Comparison of ENCODE assay signal across 14 cellular contexts in the genomic region with DNA sequence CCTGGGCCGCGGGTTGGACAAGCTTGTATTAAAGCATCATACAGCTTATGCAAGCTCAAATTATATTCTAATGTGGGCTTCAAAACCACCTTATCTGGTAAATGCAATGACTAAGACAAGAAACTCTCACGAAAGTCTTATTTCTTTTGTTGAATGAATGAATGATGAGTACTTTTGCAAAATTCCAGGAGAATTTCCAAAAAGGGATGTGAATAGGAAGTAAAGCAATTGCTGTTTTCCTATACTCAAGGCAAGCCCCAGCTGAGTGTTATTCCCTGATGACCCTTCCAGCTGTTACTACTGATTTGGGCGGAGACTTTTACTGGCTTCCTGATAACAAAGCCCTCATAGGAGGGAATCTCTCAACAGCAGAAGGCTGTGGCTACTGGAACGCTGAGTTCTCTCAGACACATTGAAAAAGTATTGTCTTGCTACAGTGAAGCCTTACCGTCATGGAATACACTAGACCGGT.
DNase-seq lines count a peak whose midpoint lies in the region; ATAC-seq and TF ChIP-seq lines count a peak whose summit lies in the region.
"Had no signal": no experiment of that assay in that cellular context is flagged by ENCODE, and none has a peak within 500 bp of the region (broad histone marks: within the 10 kb centered on the region; RNA-seq: fewer than 3 reads in every experiment).

No MANE protein-coding gene starts in this region.

- no peaks in the 10 kb centered on the region for H3K79me2 ChIP-seq in Karpas-422 (ENCODE audit: low read length)
- H3K79me2 ChIP-seq in PC-9 (ENCODE audit: low read depth): no peaks in the 10 kb centered on the region

- CTCF ChIA-PET in A673 (lab: Charles Lee): interaction anchor here (1.0 to 1.2 kb wide), 5 partner anchors 442 to 1496 kb away, joined by 3 to 25 read pairs (median 3); no protein-coding TSS in a partner anchor
- CTCF ChIA-PET in PC-9 (lab: Charles Lee): interaction anchor here (0.9 to 1.6 kb wide), 3 partner anchors 133 to 450 kb away, joined by 9 to 13 read pairs (median 12); no protein-coding TSS in a partner anchor

- no peaks in the 10 kb centered on the region for H3K9me3 ChIP-seq in A673 (ENCODE audit: low read depth, low read length, poor library complexity, severe bottlenecking)
- no peaks in the 10 kb centered on the region for H3K9me3 ChIP-seq in right lobe of liver
- no peaks in the 10 kb centered on the region for H3K9me3 ChIP-seq in Karpas-422 (ENCODE audit: low read length)
- no peaks in the 10 kb centered on the region for H3K9me3 ChIP-seq in PC-9 (ENCODE audit: insufficient read depth, low read depth)
- H3K9me3 ChIP-seq: HAP-1 had no signal

- no peaks in the 10 kb centered on the region for H3K36me3 ChIP-seq in A673 (ENCODE audit: insufficient read depth, low read length, poor library complexity, severe bottlenecking)
- no peaks in the 10 kb centered on the region for H3K36me3 ChIP-seq in right lobe of liver
- H3K36me3 ChIP-seq in Karpas-422 (ENCODE audit: insufficient read depth, low read length): no peaks in the 10 kb centered on the region
- H3K36me3 ChIP-seq in PC-9 (ENCODE audit: low read depth): no peaks in the 10 kb centered on the region
- H3K36me3 ChIP-seq: HAP-1 had no signal

- H3K27ac ChIP-seq in A673 (ENCODE audit: low read depth, low read length, poor library complexity, severe bottlenecking): no peak overlapping the region
- H3K27ac ChIP-seq in right lobe of liver: no peak overlapping the region
- H3K27ac ChIP-seq in Karpas-422 (ENCODE audit: low read length): no peak overlapping the region
- H3K27ac ChIP-seq in PC-9: no peak overlapping the region
- H3K27ac ChIP-seq: epithelial cell of prostate, VCaP had no signal

- TF ChIP-seq CTCF in A673 (conservative IDR thresholded peaks at IDR 0.05; ENCODE audit: low read depth, low read length): no peak
- TF ChIP-seq CTCF in right lobe of liver (IDR thresholded peaks at IDR 0.05): no peak
- no peak for TF ChIP-seq CTCF in PC-9 (conservative IDR thresholded peaks at IDR 0.05)

- no peak overlapping the region for H3K9ac ChIP-seq in Karpas-422 (ENCODE audit: low read length)

- H3K4me1 ChIP-seq in A673 (ENCODE audit: insufficient read depth, low read length, poor library complexity, severe bottlenecking): no peaks in the 10 kb centered on the region
- H3K4me1 ChIP-seq in right lobe of liver: no peaks in the 10 kb centered on the region
- peaks cover 7% of the 10 kb centered on the region; the same call in 1 of the 2 replicates for H3K4me1 ChIP-seq in Karpas-422 (ENCODE audit: low read length)
- no peaks in the 10 kb centered on the region for H3K4me1 ChIP-seq in PC-9 (replicated peaks; ENCODE audit: insufficient read depth)
- H3K4me1 ChIP-seq: HAP-1 had no signal

- ATAC-seq in right lobe of liver (peak in 3 of 4 donors; percentile 29 to 59 (median 54)), GM21526 (IDR thresholded peaks at IDR 0.05; ENCODE audit: low FRiP score, unreplicated experiment) (no peak), GM19035 (IDR thresholded peaks at IDR 0.05; ENCODE audit: unreplicated experiment) (no peak)

- POLR2A ChIA-PET in A673 (lab: Charles Lee; ENCODE audit: low non-redundant PET): no interaction called here
- POLR2A ChIA-PET in PC-9 (lab: Charles Lee; ENCODE audit: unreplicated experiment): interaction anchor here (0.7 kb wide), 1 partner anchor 900 kb away, joined by 3 read pairs; no protein-coding TSS in a partner anchor

- H3K9me2 ChIP-seq in Karpas-422 (replicated peaks; ENCODE audit: insufficient read depth, low read length) (no peaks in the 10 kb centered on the region), PC-9 (ENCODE audit: insufficient read depth) (no peaks in the 10 kb centered on the region)

- H3K4me3 ChIP-seq in A673 (ENCODE audit: low read depth, low read length, poor library complexity, severe bottlenecking) (no peak overlapping the region), right lobe of liver (no peak overlapping the region), Karpas-422 (ENCODE audit: low read length) (no peak overlapping the region), PC-9 (no peak overlapping the region)
- H3K4me3 ChIP-seq: GM12878, HAP-1 had no signal

- no peaks in the 10 kb centered on the region for H3F3A ChIP-seq in PC-9 (ENCODE audit: insufficient read depth, low read depth)

- H3K4me2 ChIP-seq in Karpas-422 (ENCODE audit: low read depth, low read length, poor library complexity, severe bottlenecking) (no peak overlapping the region), PC-9 (no peak overlapping the region)

- DNase-seq in A673 (ENCODE audit: low spot score) (peak; percentile 11), NCI-H69 (lab: John Stamatoyannopoulos, UW) (peak; percentile 74), dermis blood vessel endothelial cell (peak; percentile 9), right lobe of liver (no peak), Karpas-422 (no peak), PC-9 (no peak)
- DNase-seq: activated CD8-positive, alpha-beta memory T cell treated with anti-CD3 and anti-CD28 coated beads for 24 hours; cortex of kidney had no signal

- 29% methylated on average over 7 of the region's 7 CpGs for WGBS in right lobe of liver (ENCODE audit: insufficient coverage, low coverage, low lambda C conversion rate, missing lambda C conversion rate)

- H2AFZ ChIP-seq in Karpas-422 (ENCODE audit: low read length) (no peak overlapping the region), PC-9 (no peak overlapping the region)

- intact Hi-C loops in A673 (cut with micrococcal nuclease; ENCODE audit: unreplicated experiment) (loop anchor here (1.0 to 5.0 kb wide), 3 partner anchors 190 to 465 kb away; no protein-coding TSS in a partner anchor), right lobe of liver (cut with DNase I) (loop anchor here in 1 of 2 donors (5.0 kb wide), 1 partner anchor 450 kb away; no protein-coding TSS in a partner anchor), PC-9 (cut with micrococcal nuclease; ENCODE audit: unreplicated experiment) (loop anchor here (1.0 to 10.0 kb wide), 5 partner anchors 68 to 1968 kb away; no protein-coding TSS in a partner anchor)

- H4K20me1 ChIP-seq in Karpas-422 (ENCODE audit: insufficient read depth, low read depth, low read length): no peaks in the 10 kb centered on the region
- H4K20me1 ChIP-seq in PC-9 (ENCODE audit: insufficient read depth): no peaks in the 10 kb centered on the region

- H3K27me3 ChIP-seq in A673 (replicated peaks; ENCODE audit: insufficient read depth, low read depth, low read length, poor library complexity) (peaks cover 4% of the 10 kb centered on the region), right lobe of liver (no peaks in the 10 kb centered on the region), Karpas-422 (ENCODE audit: low read length) (no peaks in the 10 kb centered on the region), PC-9 (ENCODE audit: insufficient read depth, low read depth) (peaks cover 5% of the 10 kb centered on the region)

- no TSS peak for BruUV-seq in A673 (replicated peaks; lab: Mats Ljungman, UMichigan)
- no TSS peak for BruUV-seq in PC-9 (replicated peaks; lab: Mats Ljungman, UMichigan)

- no peak for TF ChIP-seq POLR2A in right lobe of liver (IDR thresholded peaks at IDR 0.05)

Comparison
In these comparisons a context has a peak if more than half of its experiments do, and no peak if none do; other contexts are left out.
1. DNase-seq: peak in A673 (single experiment), NCI-H69 (single experiment) and dermis blood vessel endothelial cell (single experiment); none in right lobe of liver (0 of 3), Karpas-422 (single experiment) and PC-9 (0 of 2).
2. ATAC-seq: peak in right lobe of liver (3 of 4); none in GM21526 (single experiment) and GM19035 (single experiment).